ENCODE assay signal across 11 cellular contexts in genomic region chr17:33751702-33752065, GRCh38.
DNase-seq lines count a peak whose midpoint lies in the region; ATAC-seq and TF ChIP-seq lines count a peak whose summit lies in the region.
"Had no signal": no experiment of that assay in that cellular context is flagged by ENCODE, and none has a peak within 500 bp of the region (broad histone marks: within the 10 kb centered on the region; RNA-seq: fewer than 3 reads in every experiment).

No MANE protein-coding gene starts in this region.

- H3K9ac ChIP-seq in Karpas-422 (ENCODE audit: low read length) = no peak overlapping the region

- POLR2A ChIA-PET in naive thymus-derived CD4-positive, alpha-beta T cell (lab: Charles Lee) = no interaction called here
- POLR2A ChIA-PET in GM10248 (lab: Yijun Ruan, JAX) = no interaction called here

- H3K4me3 Mint-ChIP-seq in chondrocyte (ENCODE audit: unreplicated experiment) = peak overlapping the region; percentile 39
- H3K4me3 Mint-ChIP-seq in naive thymus-derived CD4-positive, alpha-beta T cell = peak overlapping the region in 8 of 10 donors; percentile 13 to 72 (median 48)

- peak overlapping the region; percentile 19 for H3K4me2 ChIP-seq in Karpas-422 (ENCODE audit: low read depth, low read length, poor library complexity, severe bottlenecking)

- TF ChIP-seq CTCF in chondrocyte (IDR thresholded peaks at IDR 0.05) (no peak), lower lobe of right lung (IDR thresholded peaks at IDR 0.05) (no peak), GM10248 (IDR thresholded peaks at IDR 0.05; ENCODE audit: control extremely low read depth, extremely low read depth, low read depth, missing control alignments) (no peak)

- H3K4me1 Mint-ChIP-seq in chondrocyte (ENCODE audit: low read depth) = peaks cover 10% of the 10 kb centered on the region
- H3K4me1 Mint-ChIP-seq in naive thymus-derived CD4-positive, alpha-beta T cell = peaks cover 0 to 9% (median 6%) of the 10 kb centered on the region in 7 donors

- peaks cover 7% of the 10 kb centered on the region for H3K9me3 Mint-ChIP-seq in chondrocyte (ENCODE audit: low read depth)
- H3K9me3 Mint-ChIP-seq in naive thymus-derived CD4-positive, alpha-beta T cell = peaks cover 0 to 10% (median 4%) of the 10 kb centered on the region in 11 donors

- no peaks in the 10 kb centered on the region for H3K36me3 ChIP-seq in Karpas-422 (ENCODE audit: insufficient read depth, low read length)
- no peaks in the 10 kb centered on the region for H3K36me3 ChIP-seq in naive thymus-derived CD4-positive, alpha-beta T cell (ENCODE audit: control insufficient read depth in 2 of 3, insufficient read depth in 3 of 3, low read length in 3 of 3)
- no peaks in the 10 kb centered on the region for H3K36me3 ChIP-seq in lower lobe of right lung
- H3K36me3 ChIP-seq: thyroid gland had no signal

- no peak overlapping the region for H3K27ac Mint-ChIP-seq in chondrocyte (ENCODE audit: unreplicated experiment)
- H3K27ac Mint-ChIP-seq in naive thymus-derived CD4-positive, alpha-beta T cell = no peak overlapping the region

- H4K20me1 ChIP-seq in Karpas-422 (ENCODE audit: insufficient read depth, low read depth, low read length) = no peaks in the 10 kb centered on the region

- H3K79me2 ChIP-seq in Karpas-422 (ENCODE audit: low read length) = no peaks in the 10 kb centered on the region

- no peaks in the 10 kb centered on the region for H3K36me3 Mint-ChIP-seq in chondrocyte (ENCODE audit: low read depth)
- H3K36me3 Mint-ChIP-seq in naive thymus-derived CD4-positive, alpha-beta T cell = no peaks in the 10 kb centered on the region

- no peaks in the 10 kb centered on the region for H3K9me2 ChIP-seq in Karpas-422 (replicated peaks; ENCODE audit: insufficient read depth, low read length)

- H3K4me1 ChIP-seq in Karpas-422 (ENCODE audit: low read length) (no peaks in the 10 kb centered on the region; the same call in 1 of the 2 replicates), lower lobe of right lung (no peaks in the 10 kb centered on the region)
- no peaks in the 10 kb centered on the region for H3K4me1 ChIP-seq in naive thymus-derived CD4-positive, alpha-beta T cell (ENCODE audit: control insufficient read depth in 2 of 2, insufficient read depth in 2 of 2, low read length in 2 of 2)
- H3K4me1 ChIP-seq: Caco-2, thyroid gland had no signal

- intact Hi-C loops in naive thymus-derived CD4-positive, alpha-beta T cell (cut with micrococcal nuclease) = loop anchor here (1.0 to 10.0 kb wide), 3 partner anchors 26 to 237 kb away; no protein-coding TSS in a partner anchor
- intact Hi-C loops in lower lobe of right lung (cut with DNase I) = no loop called here

- CTCF ChIA-PET in naive thymus-derived CD4-positive, alpha-beta T cell (lab: Charles Lee) = no interaction called here
- CTCF ChIA-PET in GM10248 (lab: Yijun Ruan, JAX) = interaction anchor here (0.7 to 5.2 kb wide), 9 partner anchors 15 to 232 kb away, joined by 3 to 51 read pairs (median 4); no protein-coding TSS in a partner anchor

- no peak overlapping the region for H2AFZ ChIP-seq in Karpas-422 (ENCODE audit: low read length)

- H3K9me3 ChIP-seq in Karpas-422 (ENCODE audit: low read length) = peaks cover 4% of the 10 kb centered on the region; the same call in 1 of the 2 replicates
- no peaks in the 10 kb centered on the region for H3K9me3 ChIP-seq in naive thymus-derived CD4-positive, alpha-beta T cell (ENCODE audit: control insufficient read depth in 2 of 3, low read length in 3 of 3)
- no peaks in the 10 kb centered on the region for H3K9me3 ChIP-seq in lower lobe of right lung
- H3K9me3 ChIP-seq: mucosa of descending colon, thyroid gland had no signal

- H3K4me3 ChIP-seq in Karpas-422 (ENCODE audit: low read length) = no peak overlapping the region
- no peak overlapping the region for H3K4me3 ChIP-seq in naive thymus-derived CD4-positive, alpha-beta T cell (ENCODE audit: low read length)
- no peak overlapping the region for H3K4me3 ChIP-seq in lower lobe of right lung
- H3K4me3 ChIP-seq: mucosa of descending colon, thyroid gland had no signal

- H3K27ac ChIP-seq in Karpas-422 (ENCODE audit: low read length) (no peak overlapping the region), lower lobe of right lung (no peak overlapping the region)
- H3K27ac ChIP-seq in naive thymus-derived CD4-positive, alpha-beta T cell (ENCODE audit: low read depth, low read length) = no peak overlapping the region
- H3K27ac ChIP-seq: thyroid gland had no signal

- peaks cover 17% of the 10 kb centered on the region for H3K27me3 Mint-ChIP-seq in chondrocyte (ENCODE audit: low read depth)
- H3K27me3 Mint-ChIP-seq in naive thymus-derived CD4-positive, alpha-beta T cell = peaks cover 16 to 71% (median 42%) of the 10 kb centered on the region in 5 donors

- H3K27me3 ChIP-seq in Karpas-422 (ENCODE audit: low read length) = no peaks in the 10 kb centered on the region
- H3K27me3 ChIP-seq in naive thymus-derived CD4-positive, alpha-beta T cell (ENCODE audit: control insufficient read depth in 2 of 2, insufficient read depth in 2 of 2, low read length in 2 of 2) = peaks cover 0 to 3% of the 10 kb centered on the region in 2 donors
- peaks cover 6% of the 10 kb centered on the region for H3K27me3 ChIP-seq in lower lobe of right lung (ENCODE audit: low read depth)

- no peak for ATAC-seq in naive thymus-derived CD4-positive, alpha-beta T cell
- ATAC-seq in lower lobe of right lung = no peak

- DNase-seq in ELF-1 (ENCODE audit: low read depth, low spot score) (peak; percentile 14), Karpas-422 (no peak), chondrocyte (ENCODE audit: low spot score) (no peak), DMS53 treated with DMSO at 0.1 percent for 48 hours (lab: John Stamatoyannopoulos, UW; ENCODE audit: unreplicated experiment) (no peak), OCI-M1 (lab: John Stamatoyannopoulos, UW) (no peak), lower lobe of right lung (no peak), GM10248 (ENCODE audit: extremely low spot score) (no peak)
- DNase-seq in naive thymus-derived CD4-positive, alpha-beta T cell = no peak
